8 cellular contexts compared by ENCODE assay signal in the genomic region with DNA sequence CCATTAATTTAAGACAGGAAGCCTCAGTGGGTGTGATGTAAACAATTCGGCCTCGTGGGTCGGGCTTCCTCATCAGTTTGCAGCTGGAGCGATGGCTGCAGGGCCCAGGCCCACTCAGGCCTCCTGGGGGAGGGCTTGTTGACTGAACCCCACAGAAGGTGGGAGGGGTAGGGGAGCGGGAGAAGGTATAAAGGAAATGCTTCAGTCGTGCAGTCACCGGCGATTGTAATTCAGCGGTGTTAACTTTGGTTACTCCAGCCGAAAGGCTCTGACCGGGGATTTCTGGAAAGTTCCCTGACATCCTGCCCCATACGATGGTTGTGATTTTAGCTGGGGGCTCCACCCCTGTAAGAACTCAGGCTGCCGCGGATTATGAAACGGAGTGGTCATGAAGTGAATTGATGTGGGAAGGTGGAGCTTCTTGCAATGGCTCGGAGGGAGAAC.
DNase-seq lines count a peak whose midpoint lies in the region; ATAC-seq and TF ChIP-seq lines count a peak whose summit lies in the region.

No MANE protein-coding gene starts in this region.

- DNase-seq in H4 (ENCODE audit: low spot score) (peak; percentile 46), Right ventricle myocardium superior (no peak), ovary (peak; percentile 18 to 40 (median 37)), NCI-H446 treated with DMSO at 0.1 percent for 48 hours (lab: John Stamatoyannopoulos, UW) (no peak), NCI-H2081 treated with DMSO at 0.1 percent for 48 hours (lab: John Stamatoyannopoulos, UW) (no peak)
- no peak for DNase-seq in activated T-cell treated with anti-CD3 and anti-CD28 coated beads, Interleukin-2, amount 50 U/mL, for 4 hours

- no peaks in the 10 kb centered on the region for H3K36me3 ChIP-seq in ovary

- peak overlapping the region; percentile 63 for H3K4me3 ChIP-seq in ovary

- H3K27ac ChIP-seq in ovary = peak overlapping the region; percentile 31 to 33

- intact Hi-C loops in Right ventricle myocardium superior (cut with DNase I) = no loop called here
- intact Hi-C loops in ovary (cut with DNase I) = no loop called here

- peak; percentile 46 to 48 for ATAC-seq in activated T-cell treated with anti-CD3 and anti-CD28 coated beads, Interleukin-2, amount 50 U/mL, for 4 hours
- peak; percentile 52 for ATAC-seq in Right ventricle myocardium superior (ENCODE audit: poor library complexity)
- ATAC-seq in HG02970 (IDR thresholded peaks at IDR 0.05; ENCODE audit: low FRiP score, unreplicated experiment) = no peak
- ATAC-seq in GM18520 (IDR thresholded peaks at IDR 0.05; ENCODE audit: unreplicated experiment) = no peak

- TF ChIP-seq POLR2A in ovary (IDR thresholded peaks at IDR 0.05) = no peak

- peaks cover 3% of the 10 kb centered on the region for H3K9me3 Mint-ChIP-seq in activated T-cell treated with anti-CD3 and anti-CD28 coated beads, Interleukin-2, amount 50 U/mL, for 4 hours

- WGBS in ovary, 3 donors = 2 to 4% (median 4%) methylated on average over 16 of the region's 16 CpGs

- H3K27me3 Mint-ChIP-seq in activated T-cell treated with anti-CD3 and anti-CD28 coated beads, Interleukin-2, amount 50 U/mL, for 4 hours (ENCODE audit: low read depth) = peaks cover 40% of the 10 kb centered on the region

- H3K27me3 ChIP-seq in ovary = no peaks in the 10 kb centered on the region

- no peaks in the 10 kb centered on the region for H3K36me3 Mint-ChIP-seq in activated T-cell treated with anti-CD3 and anti-CD28 coated beads, Interleukin-2, amount 50 U/mL, for 4 hours (ENCODE audit: insufficient read depth)

- peak overlapping the region; percentile 76 for H3K4me3 Mint-ChIP-seq in activated T-cell treated with anti-CD3 and anti-CD28 coated beads, Interleukin-2, amount 50 U/mL, for 4 hours

- H3K4me1 Mint-ChIP-seq in activated T-cell treated with anti-CD3 and anti-CD28 coated beads, Interleukin-2, amount 50 U/mL, for 4 hours (ENCODE audit: low read depth) = peaks cover 11% of the 10 kb centered on the region

- peaks cover 6% of the 10 kb centered on the region for H3K4me1 ChIP-seq in ovary (ENCODE audit: insufficient read depth)

- TF ChIP-seq CTCF in ovary (IDR thresholded peaks at IDR 0.05) = no peak

- no peaks in the 10 kb centered on the region for H3K9me3 ChIP-seq in ovary

- TF ChIP-seq EP300 in ovary (IDR thresholded peaks at IDR 0.05) = no peak

Comparison
In these comparisons a context has a peak if more than half of its experiments do, and no peak if none do; other contexts are left out.
1. DNase-seq: peak in H4 (single experiment) and ovary (5 of 5); none in activated T-cell treated with anti-CD3 and anti-CD28 coated beads, Interleukin-2, amount 50 U/mL, for 4 hours (single experiment), Right ventricle myocardium superior (single experiment), NCI-H446 treated with DMSO at 0.1 percent for 48 hours (single experiment) and NCI-H2081 treated with DMSO at 0.1 percent for 48 hours (single experiment).
2. ATAC-seq: peak in activated T-cell treated with anti-CD3 and anti-CD28 coated beads, Interleukin-2, amount 50 U/mL, for 4 hours (2 of 2) and Right ventricle myocardium superior (single experiment); none in HG02970 (single experiment) and GM18520 (single experiment).